Comparison of ENCODE assay signal across 10 cellular contexts in genomic region chr14:103594265-103594664, GRCh38. TPM values are rescaled to one million over a fixed set of nuclear protein-coding genes. Genes with fewer than 3 reads are reported as not detected.
A peak's percentile ranks its signal among the peaks of the same experiment; 100 is the strongest.
DNase-seq lines count a peak whose midpoint lies in the region; ATAC-seq, FAIRE-seq and TF ChIP-seq lines count a peak whose summit lies in the region.
"Had no signal": no experiment of that assay in that cellular context is flagged by ENCODE, and none has a peak within 500 bp of the region (broad histone marks: within the 10 kb centered on the region; RNA-seq: fewer than 3 reads in every experiment).

No MANE protein-coding gene starts in this region.

- CTCF ChIA-PET in GM12878 (lab: Yijun Ruan, JAX), result interaction anchor here (0.6 to 1.4 kb wide), 3 partner anchors 13 to 1083 kb away, joined by 3 read pairs; no protein-coding TSS in a partner anchor

- POLR2A ChIA-PET in GM12878 (lab: Charles Lee), result interaction anchor here (0.5 to 0.7 kb wide), 2 partner anchors 32 to 1404 kb away, joined by 4 read pairs; no protein-coding TSS in a partner anchor

- TF ChIP-seq EP300 in GM12878 (IDR thresholded peaks at IDR 0.05; ENCODE audit: borderline replicate concordance in 1 of 2, control insufficient read depth in 1 of 2, low read depth in 2 of 2, low read length in 2 of 2), result no peak

- H3K4me3 ChIP-seq in GM12878 (no peak overlapping the region), kidney (ENCODE audit: low read length in 2 of 2) (no peak overlapping the region)

- no peak for TF ChIP-seq RAD21 in GM12878 (IDR thresholded peaks at IDR 0.05; ENCODE audit: insufficient read depth, low read depth, low read length)

- FAIRE-seq in GM12878 (lab: Jason Lieb, UNC) (no peak), kidney (lab: Jason Lieb, UNC) (no peak)
- FAIRE-seq: islet of Langerhans had no signal

- SMC1A ChIA-PET in GM12878 (lab: Charles Lee; ENCODE audit: uncharacterized antibody, unreplicated experiment), result interaction anchor here (1.0 kb wide), 1 partner anchor 86 kb away, joined by 4 read pairs; no protein-coding TSS in a partner anchor

- H3K27ac ChIP-seq in GM12878 (ENCODE audit: control insufficient read depth, insufficient read depth) (no peak overlapping the region), kidney (ENCODE audit: low read depth in 2 of 2, low read length in 2 of 2) (no peak overlapping the region)

- intact Hi-C loops in GM12878 (cut with micrococcal nuclease; ENCODE audit: unreplicated experiment) (no loop called here), kidney (cut with DNase I) (no loop called here)

- WGBS in GM12878 (ENCODE audit: insufficient coverage, insufficient replicate concordance, low lambda C conversion rate, missing lambda C conversion rate), result 72% methylated on average over 11 of the region's 11 CpGs

- H3K9me3 ChIP-seq in GM12878 (replicated peaks; ENCODE audit: control insufficient read depth, insufficient read depth, low read length), result no peaks in the 10 kb centered on the region
- H3K9me3 ChIP-seq in kidney (ENCODE audit: control insufficient read depth in 1 of 2, low read length in 2 of 2), result no peaks in the 10 kb centered on the region

- H3K27me3 ChIP-seq in GM12878 (replicated peaks in 1 of 2; ENCODE audit: control insufficient read depth in 2 of 2, insufficient read depth in 2 of 2, low read length in 1 of 2), result no peaks in the 10 kb centered on the region

- H4K20me1 ChIP-seq in GM12878 (ENCODE audit: control insufficient read depth, insufficient read depth), result no peaks in the 10 kb centered on the region

- RAD21 ChIA-PET in GM12878 (lab: Charles Lee; ENCODE audit: unreplicated experiment), result interaction anchor here (0.9 kb wide), 1 partner anchor 41 kb away, joined by 3 read pairs; no protein-coding TSS in a partner anchor

- H3K4me1 ChIP-seq in GM12878 (ENCODE audit: control insufficient read depth, insufficient read depth, low read length) (peaks cover 12% of the 10 kb centered on the region), kidney (ENCODE audit: control insufficient read depth in 1 of 2, insufficient read depth in 1 of 2, low read depth in 1 of 2, low read length in 2 of 2) (peaks cover 0 to 2% of the 10 kb centered on the region in 2 donors)

- H2AFZ ChIP-seq in GM12878 (ENCODE audit: control insufficient read depth, low read depth, low read length), result no peak overlapping the region

- no peak for ATAC-seq in GM12878
- ATAC-seq in HG03439 (IDR thresholded peaks at IDR 0.05; ENCODE audit: unreplicated experiment), result no peak
- no peak for ATAC-seq in HG03342 (IDR thresholded peaks at IDR 0.05; ENCODE audit: unreplicated experiment)

- H3K4me2 ChIP-seq in GM12878 (ENCODE audit: control insufficient read depth, insufficient read depth), result peak overlapping the region; percentile 57

- no TSS peak for BruUV-seq in GM12878 (replicated peaks; lab: Mats Ljungman, UMichigan)

- H3K9ac ChIP-seq in GM12878 (ENCODE audit: control insufficient read depth, insufficient read depth, low read length) (no peak overlapping the region), kidney (ENCODE audit: low read length in 2 of 2) (no peak overlapping the region)

- no peak for TF ChIP-seq POLR2A in GM12878 (IDR thresholded peaks at IDR 0.05; ENCODE audit: low read depth, low read length)

- in situ Hi-C loops in GM12878 (cut with MboI), result no loop called here
- in situ Hi-C loops in ACHN (cut with HindIII; ENCODE audit: low pct_ligation_motif_present, low pct_unique_long_range_greater_than_20kb, low sequenced_read_pairs), result no loop called here

- TF ChIP-seq CTCF in GM12878 (IDR thresholded peaks at IDR 0.05 in 2 of 3, conservative IDR thresholded peaks at IDR 0.05 in 1 of 3; ENCODE audit: control insufficient read depth in 2 of 3, extremely low read depth in 1 of 3, insufficient read depth in 1 of 3, low read depth in 3 of 3, low read length in 3 of 3) (no peak), kidney (IDR thresholded peaks at IDR 0.05; ENCODE audit: borderline replicate concordance, extremely low read depth, insufficient read depth) (no peak)

- H3K36me3 ChIP-seq in GM12878 (ENCODE audit: control insufficient read depth in 2 of 2, insufficient read depth in 2 of 2, low read length in 1 of 2) (0 out of 4 replicates have a peak, but pooled peaks cover 0 to 3% of the 10 kb centered on the region in 2 experiments), kidney (ENCODE audit: control insufficient read depth in 1 of 2, insufficient read depth in 2 of 2, low read length in 2 of 2) (peaks cover 2 to 4% of the 10 kb centered on the region in 2 donors)

- no peaks in the 10 kb centered on the region for H3K79me2 ChIP-seq in GM12878 (ENCODE audit: control insufficient read depth, insufficient read depth, low read length)

- DNase-seq in A172 (ENCODE audit: low spot score) (peak; percentile 55), NCI-H1417 treated with DMSO at 0.1 percent for 48 hours (lab: John Stamatoyannopoulos, UW) (peak; percentile 85), GM12878 (ENCODE audit: low read depth, low spot score) (no peak), kidney (peak; percentile 82), ACHN (no peak), NK-92 (lab: John Stamatoyannopoulos, UW; ENCODE audit: unreplicated experiment) (no peak)
- DNase-seq: OCI-M1 had no signal

TF ChIP-seq in GM12878, 131 proteins besides CTCF, POLR2A, EP300 and RAD21:
- TF ChIP-seq FOXK2 (IDR thresholded peaks at IDR 0.05), result no peak

RNA-seq across cellular contexts. Expression of gene COA8, which starts 31.5 kb away (rescaled TPM):
- 24.8 and 25.3 TPM in 2 replicates for total RNA-seq in A172 (2014; rRNA removed; shearing (Covaris generic))
- total RNA-seq in GM12878 (2013; cell fraction: nucleolus; rRNA removed), result 21.6 and 28.1 TPM in 2 replicates
- total RNA-seq in GM12878 (2014; rRNA removed), result 23.7 and 37.3 TPM in 2 replicates
- total RNA-seq in GM12878 (2014; rRNA removed; fragmentation: Illumina TruSeq; extraction: Trizol), result 22.7 and 24.2 TPM in 2 replicates
- 29.0 and 34.7 TPM in 2 replicates for total RNA-seq in GM12878 (2021)
- polyA plus RNA-seq in GM12878 (2011; ENCODE audit: low read depth), result 11.5 TPM
- polyA plus RNA-seq in GM12878 (2011; rRNA removed), result 20.5 and 29.0 TPM in 2 replicates
- polyA plus RNA-seq in GM12878 (2011; cell fraction: cytosol; rRNA removed), result 15.1 and 16.3 TPM in 2 replicates
- 7.8 and 9.0 TPM in 2 replicates for polyA plus RNA-seq in GM12878 (2011; cell fraction: nucleus; rRNA removed)
- 34.8 and 40.5 TPM in 2 replicates for polyA plus RNA-seq in GM12878 (2012)
- 27.4 and 30.6 TPM in 2 replicates for polyA plus RNA-seq in GM12878 (2014; fragmentation: Illumina TruSeq; extraction: Trizol)
- 10 to 100 TPM in 1 of 2 experiments, 1 to 10 TPM in 1; 6.1 to 11.3 TPM for polyA plus RNA-seq in GM12878 (2014; fragmentation: Nextera tagmentation; extraction: Ambion mirVana)
- 32.8 and 33.7 TPM in 2 replicates for polyA plus RNA-seq in GM12878 (2014; rRNA removed)
- 10 to 100 TPM; 67.6 to 69.5 TPM for polyA plus RNA-seq in GM12878 (2016; fragmentation: Nextera tagmentation; extraction: Ambion mirVana)
- 5.6 and 7.1 TPM in 2 replicates for polyA minus RNA-seq in GM12878 (2011; rRNA and poly(A)+ RNA removed)
- 2.7 and 3.8 TPM in 2 replicates for polyA minus RNA-seq in GM12878 (2011; cell fraction: cytosol; rRNA and poly(A)+ RNA removed)
- 8.0 and 13.8 TPM in 2 replicates for polyA minus RNA-seq in GM12878 (2011; cell fraction: nucleus; rRNA and poly(A)+ RNA removed)
- 40.7 TPM for total RNA-seq in kidney
- polyA plus RNA-seq in kidney (ENCODE audit: insufficient read depth, low read depth, low replicate concordance), result 65.1 TPM

RNA-seq across cellular contexts. Expression of gene BAG5, which starts 31.8 kb away (rescaled TPM):
- 21.0 and 24.8 TPM in 2 replicates for total RNA-seq in A172 (2014; rRNA removed; shearing (Covaris generic))
- 22.8 and 25.0 TPM in 2 replicates for total RNA-seq in GM12878 (2013; cell fraction: nucleolus; rRNA removed)
- total RNA-seq in GM12878 (2014; rRNA removed) (17.5 and 18.5 TPM in 2 replicates), GM12878 (2014; rRNA removed; fragmentation: Illumina TruSeq; extraction: Trizol) (22.9 and 23.8 TPM in 2 replicates), GM12878 (2021) (21.4 and 22.7 TPM in 2 replicates), kidney (64.5 TPM)
- polyA plus RNA-seq in GM12878 (2011; ENCODE audit: low read depth), result 12.5 TPM
- polyA plus RNA-seq in GM12878 (2011; rRNA removed) (10.2 and 14.2 TPM in 2 replicates), GM12878 (2014; fragmentation: Illumina TruSeq; extraction: Trizol) (25.9 and 33.9 TPM in 2 replicates), GM12878 (2014; fragmentation: Nextera tagmentation; extraction: Ambion mirVana) (10 to 100 TPM in 1 of 2 experiments, 1 to 10 TPM in 1; 9.9 to 10.9 TPM), GM12878 (2014; rRNA removed) (13.1 and 13.5 TPM in 2 replicates), GM12878 (2016; fragmentation: Nextera tagmentation; extraction: Ambion mirVana) (10 to 100 TPM; 25.7 to 30.5 TPM), kidney (ENCODE audit: insufficient read depth, low read depth, low replicate concordance) (17.1 TPM)
- polyA plus RNA-seq in GM12878 (2011; cell fraction: cytosol; rRNA removed), result 6.2 and 8.1 TPM in 2 replicates
- polyA plus RNA-seq in GM12878 (2011; cell fraction: nucleus; rRNA removed), result 7.8 and 10.2 TPM in 2 replicates
- polyA plus RNA-seq in GM12878 (2012), result 12.0 and 13.3 TPM in 2 replicates
- 9.0 and 10.8 TPM in 2 replicates for polyA minus RNA-seq in GM12878 (2011; rRNA and poly(A)+ RNA removed)
- polyA minus RNA-seq in GM12878 (2011; cell fraction: cytosol; rRNA and poly(A)+ RNA removed), result 6.1 and 6.8 TPM in 2 replicates
- 4.8 and 8.7 TPM in 2 replicates for polyA minus RNA-seq in GM12878 (2011; cell fraction: nucleus; rRNA and poly(A)+ RNA removed)

RNA-seq across cellular contexts. Expression of gene KLC1, which starts 34.7 kb away (rescaled TPM):
- total RNA-seq in A172 (2014; rRNA removed; shearing (Covaris generic)), result 166 and 174 TPM in 2 replicates
- total RNA-seq in GM12878 (2013; cell fraction: nucleolus; rRNA removed), result 554 and 642 TPM in 2 replicates
- 95.2 and 105 TPM in 2 replicates for total RNA-seq in GM12878 (2014; rRNA removed)
- total RNA-seq in GM12878 (2014; rRNA removed; fragmentation: Illumina TruSeq; extraction: Trizol), result 68.9 and 71.4 TPM in 2 replicates
- 102 and 113 TPM in 2 replicates for total RNA-seq in GM12878 (2021)
- polyA plus RNA-seq in GM12878 (2011; ENCODE audit: low read depth), result 28.4 TPM
- 85.2 and 120 TPM in 2 replicates for polyA plus RNA-seq in GM12878 (2011; rRNA removed)
- 67.3 and 92.1 TPM in 2 replicates for polyA plus RNA-seq in GM12878 (2011; cell fraction: cytosol; rRNA removed)
- 163 and 232 TPM in 2 replicates for polyA plus RNA-seq in GM12878 (2011; cell fraction: nucleus; rRNA removed)
- polyA plus RNA-seq in GM12878 (2012), result 47.0 and 54.6 TPM in 2 replicates
- 39.2 and 44.2 TPM in 2 replicates for polyA plus RNA-seq in GM12878 (2014; fragmentation: Illumina TruSeq; extraction: Trizol)
- 10 to 100 TPM in 1 of 2 experiments, 1 to 10 TPM in 1; 5.5 to 15.5 TPM for polyA plus RNA-seq in GM12878 (2014; fragmentation: Nextera tagmentation; extraction: Ambion mirVana)
- 137 and 140 TPM in 2 replicates for polyA plus RNA-seq in GM12878 (2014; rRNA removed)
- 10 to 100 TPM; 75.7 to 76.5 TPM for polyA plus RNA-seq in GM12878 (2016; fragmentation: Nextera tagmentation; extraction: Ambion mirVana)
- 56.7 and 78.0 TPM in 2 replicates for polyA minus RNA-seq in GM12878 (2011; rRNA and poly(A)+ RNA removed)
- 26.9 and 31.3 TPM in 2 replicates for polyA minus RNA-seq in GM12878 (2011; cell fraction: cytosol; rRNA and poly(A)+ RNA removed)
- 69.4 and 128 TPM in 2 replicates for polyA minus RNA-seq in GM12878 (2011; cell fraction: nucleus; rRNA and poly(A)+ RNA removed)
- 152 TPM for total RNA-seq in kidney
- polyA plus RNA-seq in kidney (ENCODE audit: insufficient read depth, low read depth, low replicate concordance), result 49.8 TPM

Comparison
In these comparisons a context has a peak if more than half of its experiments do, and no peak if none do; other contexts are left out.
1. DNase-seq: peak in A172 (single experiment), NCI-H1417 treated with DMSO at 0.1 percent for 48 hours (single experiment) and kidney (single experiment); none in GM12878 (single experiment), ACHN (single experiment) and NK-92 (single experiment).